Comparison of ENCODE assay signal across 13 cellular contexts in genomic region chr20:24465730-24466129, GRCh38. TPM values are rescaled to one million over a fixed set of nuclear protein-coding genes. Genes with fewer than 3 reads are reported as not detected.
A peak's percentile ranks its signal among the peaks of the same experiment; 100 is the strongest.
DNase-seq lines count a peak whose midpoint lies in the region; ATAC-seq and TF ChIP-seq lines count a peak whose summit lies in the region.
"Had no signal": no experiment of that assay in that cellular context is flagged by ENCODE, and none has a peak within 500 bp of the region (broad histone marks: within the 10 kb centered on the region; RNA-seq: fewer than 3 reads in every experiment).

No MANE protein-coding gene starts in this region.

- H3K27me3 Mint-ChIP-seq in activated CD8-positive, alpha-beta memory T cell treated with anti-CD3 and anti-CD28 coated beads, Interleukin-2, amount 10 ng/mL, durations not matched to agents 7 days and 5 days: peaks cover 41% of the 10 kb centered on the region

- H3K4me3 ChIP-seq in HEK293 (ENCODE audit: low read depth, low read length): no peak overlapping the region
- no peak overlapping the region for H3K4me3 ChIP-seq in cardiac fibroblast (replicated peaks in 1 of 2; ENCODE audit: low read depth in 2 of 2, low read length in 2 of 2)
- H3K4me3 ChIP-seq: K562 had no signal

- CTCF ChIA-PET in HEK293 (lab: Yijun Ruan, JAX): no interaction called here
- CTCF ChIA-PET in activated CD8-positive, alpha-beta memory T cell treated with anti-CD3 and anti-CD28 coated beads, Interleukin-2, amount 10 ng/mL, durations not matched to agents 7 days and 5 days (lab: Charles Lee): no interaction called here

- TF ChIP-seq CTCF in HEK293 (tag by site-specific recombination; IDR thresholded peaks at IDR 0.05) (no peak), cardiac fibroblast (IDR thresholded peaks at IDR 0.05; ENCODE audit: low read depth, low read length) (no peak)

- no peaks in the 10 kb centered on the region for H3K36me3 ChIP-seq in HEK293 (ENCODE audit: control insufficient read depth in 2 of 2, insufficient read depth in 1 of 2, low read length in 2 of 2)

- peaks cover 4% of the 10 kb centered on the region; the same call in 1 of the 2 replicates for H3K4me1 ChIP-seq in HEK293 (ENCODE audit: control insufficient read depth, insufficient read depth, low read length)
- H3K4me1 ChIP-seq: Caco-2 had no signal

- no peaks in the 10 kb centered on the region for H3K4me1 Mint-ChIP-seq in activated CD8-positive, alpha-beta memory T cell treated with anti-CD3 and anti-CD28 coated beads, Interleukin-2, amount 10 ng/mL, durations not matched to agents 7 days and 5 days

- H3K27ac ChIP-seq in HEK293 (ENCODE audit: extremely low read depth, low read depth, low read length) (no peak overlapping the region), temporal lobe (ENCODE audit: low read depth, low read length) (peak overlapping the region; percentile 64)

- no peaks in the 10 kb centered on the region for H3K9me3 ChIP-seq in HEK293 (ENCODE audit: control insufficient read depth, insufficient read depth, low read depth, low read length)
- H3K9me3 ChIP-seq: Caco-2 had no signal

- POLR2A ChIA-PET in HEK293 (lab: Yijun Ruan, JAX): no interaction called here

- H3K4me3 Mint-ChIP-seq in activated CD8-positive, alpha-beta memory T cell treated with anti-CD3 and anti-CD28 coated beads, Interleukin-2, amount 10 ng/mL, durations not matched to agents 7 days and 5 days: no peak overlapping the region
- H3K4me3 Mint-ChIP-seq: activated naive CD4-positive, alpha-beta T cell treated with anti-CD3 and anti-CD28 coated beads, Interleukin-2, amount 50 U/mL, for 24 hours; T-helper 2 cell treated with Interferon-gamma antibody and Interleukin-4, amounts not matched to agents 5 μg/mL and 100 μg/mL, for 36 hours had no signal

- H3K9me3 Mint-ChIP-seq in activated CD8-positive, alpha-beta memory T cell treated with anti-CD3 and anti-CD28 coated beads, Interleukin-2, amount 10 ng/mL, durations not matched to agents 7 days and 5 days (ENCODE audit: low read depth): no peaks in the 10 kb centered on the region
- H3K9me3 Mint-ChIP-seq: activated naive CD4-positive, alpha-beta T cell treated with anti-CD3 and anti-CD28 coated beads, Interleukin-2, amount 50 U/mL, for 24 hours; T-helper 2 cell treated with Interferon-gamma antibody and Interleukin-4, amounts not matched to agents 5 μg/mL and 100 μg/mL, for 36 hours had no signal

- peak; percentile 3 to 41 for DNase-seq in cardiac fibroblast (ENCODE audit: low read depth in 2 of 2)
- peak; percentile 61 to 68 for DNase-seq in hippocampal formation (lab: John Stamatoyannopoulos, UW)
- DNase-seq in activated CD8-positive, alpha-beta memory T cell treated with anti-CD3 and anti-CD28 coated beads, Interleukin-2, amount 10 ng/mL, durations not matched to agents 7 days and 5 days: no peak
- no peak for DNase-seq in T-helper 1 cell
- DNase-seq: Caco-2; effector memory CD4-positive, alpha-beta T cell; NCI-H187 had no signal

- ATAC-seq in HG03097 (IDR thresholded peaks at IDR 0.05; ENCODE audit: low FRiP score, unreplicated experiment): no peak
- no peak for ATAC-seq in activated CD8-positive, alpha-beta memory T cell treated with anti-CD3 and anti-CD28 coated beads, Interleukin-2, amount 10 ng/mL, durations not matched to agents 7 days and 5 days
- ATAC-seq: K562 had no signal

- H3K36me3 Mint-ChIP-seq in activated CD8-positive, alpha-beta memory T cell treated with anti-CD3 and anti-CD28 coated beads, Interleukin-2, amount 10 ng/mL, durations not matched to agents 7 days and 5 days: no peaks in the 10 kb centered on the region
- H3K36me3 Mint-ChIP-seq: activated naive CD4-positive, alpha-beta T cell treated with anti-CD3 and anti-CD28 coated beads, Interleukin-2, amount 50 U/mL, for 24 hours had no signal

- no peak overlapping the region for H3K27ac Mint-ChIP-seq in activated CD8-positive, alpha-beta memory T cell treated with anti-CD3 and anti-CD28 coated beads, Interleukin-2, amount 10 ng/mL, durations not matched to agents 7 days and 5 days
- H3K27ac Mint-ChIP-seq: activated naive CD4-positive, alpha-beta T cell treated with anti-CD3 and anti-CD28 coated beads, Interleukin-2, amount 50 U/mL, for 24 hours; T-helper 2 cell treated with Interferon-gamma antibody and Interleukin-4, amounts not matched to agents 5 μg/mL and 100 μg/mL, for 36 hours had no signal

TF ChIP-seq in HEK293, 187 proteins besides CTCF, POLR2A, EP300 and RAD21:
- no peak for TF ChIP-seq ZFP41 (tag by site-specific recombination; IDR thresholded peaks at IDR 0.05; ENCODE audit: borderline replicate concordance)
- TF ChIP-seq SP7 (tag by site-specific recombination; IDR thresholded peaks at IDR 0.05): no peak
- no peak for TF ChIP-seq ZFHX2 (tag by site-specific recombination; conservative IDR thresholded peaks at IDR 0.05)
- TF ChIP-seq ZBTB17 (tag by site-specific recombination; IDR thresholded peaks at IDR 0.05): peak; percentile 89
- TF ChIP-seq ZNF174 (tag by site-specific recombination; IDR thresholded peaks at IDR 0.05): no peak
- TF ChIP-seq ZNF629 (tag by site-specific recombination; IDR thresholded peaks at IDR 0.05): no peak
- TF ChIP-seq YY2 (tag by site-specific recombination; IDR thresholded peaks at IDR 0.05): no peak

RNA-seq across cellular contexts. Expression of gene SYNDIG1, which starts 3.7 kb away (rescaled TPM):
- 16.7 TPM for total RNA-seq in temporal lobe
- total RNA-seq in activated CD8-positive, alpha-beta memory T cell treated with anti-CD3 and anti-CD28 coated beads, Interleukin-2, amount 10 ng/mL, durations not matched to agents 7 days and 5 days: not detected
- total RNA-seq: Caco-2, K562 had no signal

Comparison
In these comparisons a context has a peak if more than half of its experiments do, and no peak if none do; other contexts are left out.
1. DNase-seq: peak in cardiac fibroblast (2 of 2) and hippocampal formation (2 of 2); none in activated CD8-positive, alpha-beta memory T cell treated with anti-CD3 and anti-CD28 coated beads, Interleukin-2, amount 10 ng/mL, durations not matched to agents 7 days and 5 days (single experiment) and T-helper 1 cell (0 of 5).
2. RNA of gene SYNDIG1, which starts 3.7 kb away (total RNA-seq): 16.7 TPM in temporal lobe (single experiment); not detected in activated CD8-positive, alpha-beta memory T cell treated with anti-CD3 and anti-CD28 coated beads, Interleukin-2, amount 10 ng/mL, durations not matched to agents 7 days and 5 days; every median in the first group is over 10 times any median in the second.